20 cellular contexts compared by ENCODE assay signal in the genomic region with DNA sequence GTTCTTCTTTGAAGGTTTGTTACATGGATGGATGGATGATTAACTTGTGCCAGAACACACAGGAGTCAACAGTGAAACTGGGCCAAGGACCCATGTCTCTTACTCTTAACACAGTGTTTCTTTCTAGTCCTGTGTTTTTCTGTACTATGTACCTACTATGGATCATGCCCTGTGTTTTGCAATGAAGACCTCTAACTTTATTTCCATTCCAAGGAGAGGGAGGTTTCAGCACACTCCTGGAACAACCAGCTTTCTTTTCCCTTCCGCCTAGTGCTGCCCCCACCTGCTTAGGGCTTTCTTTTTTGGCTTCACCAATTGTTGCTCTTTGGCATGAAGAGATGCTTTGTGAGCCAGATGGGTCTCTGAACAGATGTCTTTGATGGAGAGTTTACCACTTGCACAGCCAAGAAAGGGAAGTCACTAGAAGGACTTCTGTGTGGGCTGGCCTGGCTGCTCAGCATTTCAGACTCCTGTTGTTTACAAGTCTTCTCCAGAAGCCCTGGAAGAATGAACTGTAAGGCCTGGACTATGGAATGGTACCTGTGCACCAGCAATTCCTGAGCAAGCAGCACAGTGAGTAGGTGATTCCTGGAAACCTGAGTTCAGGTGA. TPM values are rescaled to one million over a fixed set of nuclear protein-coding genes. Genes with fewer than 3 reads are reported as not detected.
DNase-seq lines count a peak whose midpoint lies in the region; ATAC-seq, FAIRE-seq and TF ChIP-seq lines count a peak whose summit lies in the region.
"Had no signal": no experiment of that assay in that cellular context is flagged by ENCODE, and none has a peak within 500 bp of the region (broad histone marks: within the 10 kb centered on the region; RNA-seq: fewer than 3 reads in every experiment).

No MANE protein-coding gene starts in this region.

- intact Hi-C loops in CD4-positive, alpha-beta T cell (cut with DNase I, micrococcal nuclease), result no loop called here
- intact Hi-C loops in spleen (cut with DNase I; ENCODE audit: low total_unique reads), result no loop called here

- no peaks in the 10 kb centered on the region for H3K27me3 Mint-ChIP-seq in CD4-positive, alpha-beta T cell
- H3K27me3 Mint-ChIP-seq: B cell had no signal

- H2BK120ac ChIP-seq in mesenchymal stem cell (ENCODE audit: low read depth, low read length), result no peak overlapping the region

- no peak for ATAC-seq in CD4-positive, alpha-beta T cell (ENCODE audit: poor library complexity)
- ATAC-seq in HG02852 (IDR thresholded peaks at IDR 0.05; ENCODE audit: unreplicated experiment), result no peak

- H3K14ac ChIP-seq in mesenchymal stem cell (ENCODE audit: low read length in 2 of 2), result no peak overlapping the region

- FAIRE-seq in GM19239 (lab: Jason Lieb, UNC), result no peak
- FAIRE-seq: islet of Langerhans had no signal

- H2BK15ac ChIP-seq in mesenchymal stem cell (ENCODE audit: low read depth, poor library complexity, severe bottlenecking), result no peak overlapping the region

- CTCF ChIA-PET in CD4-positive, alpha-beta T cell (lab: Charles Lee), result interaction anchor here (1.4 kb wide), 1 partner anchor 67 kb away, joined by 3 read pairs; no protein-coding TSS in a partner anchor

- H2AFZ ChIP-seq in mesenchymal stem cell (ENCODE audit: low read depth, low read length), result no peak overlapping the region
- H2AFZ ChIP-seq: parathyroid adenoma had no signal

- H3K27ac Mint-ChIP-seq in CD4-positive, alpha-beta T cell, result peak overlapping the region; percentile 34
- H3K27ac Mint-ChIP-seq: B cell, HFFc6 had no signal

- H3K18ac ChIP-seq in mesenchymal stem cell (ENCODE audit: low read depth in 1 of 2, low read length in 2 of 2), result no peak overlapping the region

- no peak for TF ChIP-seq POLR2A in spleen (IDR thresholded peaks at IDR 0.05)

- H3K4me2 ChIP-seq in mesenchymal stem cell (ENCODE audit: low read length, poor library complexity, severe bottlenecking), result no peak overlapping the region
- H3K4me2 ChIP-seq: KMS-11 had no signal

- no peak overlapping the region for H3K4ac ChIP-seq in mesenchymal stem cell (ENCODE audit: low read depth in 1 of 2, low read length in 2 of 2)

- no peaks in the 10 kb centered on the region for H3K9me3 Mint-ChIP-seq in CD4-positive, alpha-beta T cell
- H3K9me3 Mint-ChIP-seq: HFFc6 had no signal

- peaks cover 50% of the 10 kb centered on the region for H3K36me3 Mint-ChIP-seq in CD4-positive, alpha-beta T cell (ENCODE audit: low read depth)

- POLR2A ChIA-PET in CD4-positive, alpha-beta T cell (lab: Charles Lee), result no interaction called here

- H3K9ac ChIP-seq in mesenchymal stem cell (ENCODE audit: low read length), result no peak overlapping the region
- H3K9ac ChIP-seq: KMS-11, parathyroid adenoma had no signal

- H3K27me3 ChIP-seq in CD4-positive, alpha-beta T cell (ENCODE audit: control insufficient read depth, insufficient read depth, low read length), result no peaks in the 10 kb centered on the region
- H3K27me3 ChIP-seq in spleen (replicated peaks in 1 of 7) (no peaks in the 10 kb centered on the region), mesenchymal stem cell (ENCODE audit: control insufficient read depth in 1 of 2, insufficient read depth in 1 of 2, low read length in 2 of 2) (no peaks in the 10 kb centered on the region)
- H3K27me3 ChIP-seq: stomach had no signal

- H4K8ac ChIP-seq in mesenchymal stem cell (ENCODE audit: low read length), result no peak overlapping the region

- H3K4me1 ChIP-seq in spleen (no peaks in the 10 kb centered on the region), mesenchymal stem cell (ENCODE audit: control insufficient read depth, insufficient read depth, low read depth, low read length) (no peaks in the 10 kb centered on the region)
- H3K4me1 ChIP-seq: parathyroid adenoma, stomach had no signal

- no peak overlapping the region for H2BK5ac ChIP-seq in mesenchymal stem cell (ENCODE audit: low read depth, low read length, poor library complexity, severe bottlenecking)

- no peak overlapping the region for H4K91ac ChIP-seq in mesenchymal stem cell (ENCODE audit: low read length)

- no peak overlapping the region for H3K4me3 Mint-ChIP-seq in CD4-positive, alpha-beta T cell
- H3K4me3 Mint-ChIP-seq: B cell, HFFc6 had no signal

- H3K27ac ChIP-seq in CD4-positive, alpha-beta T cell (ENCODE audit: low read depth, low read length), result no peak overlapping the region
- H3K27ac ChIP-seq in spleen (peak overlapping the region in 1 of 8 donors; percentile 26), mesenchymal stem cell (ENCODE audit: low read length, poor library complexity, severe bottlenecking) (no peak overlapping the region)
- H3K27ac ChIP-seq: coronary artery, epithelial cell of prostate, KMS-11, parathyroid adenoma, stomach had no signal

- H2BK12ac ChIP-seq in mesenchymal stem cell (ENCODE audit: low read length in 2 of 2), result no peak overlapping the region

- 87 to 100% (median 100%) methylated on average over 1 of the region's 1 CpG for WGBS in spleen, 5 donors
- WGBS in mesenchymal stem cell, result 100% methylated on average over 1 of the region's 1 CpG

- H3K36me3 ChIP-seq in spleen (peaks cover 0 to 49% (median 0%) of the 10 kb centered on the region in 6 donors), mesenchymal stem cell (ENCODE audit: control insufficient read depth in 1 of 2, insufficient read depth in 2 of 2, low read depth in 1 of 2, low read length in 2 of 2) (peaks cover 8 to 30% of the 10 kb centered on the region in 2 experiments)

- no peak for TF ChIP-seq CTCF in CD4-positive, alpha-beta T cell (IDR thresholded peaks at IDR 0.05)
- TF ChIP-seq CTCF in spleen (IDR thresholded peaks at IDR 0.05 in 8 of 11, conservative IDR thresholded peaks at IDR 0.05 in 3 of 11), result no peak

- H3K4me3 ChIP-seq in spleen (no peak overlapping the region), mesenchymal stem cell (ENCODE audit: insufficient read depth in 1 of 2, low read depth in 1 of 2, low read length in 2 of 2) (no peak overlapping the region)
- H3K4me3 ChIP-seq: coronary artery, stomach had no signal

- no peak overlapping the region for H2AK5ac ChIP-seq in mesenchymal stem cell (ENCODE audit: low read length, severe bottlenecking)

- no peak overlapping the region for H3K23ac ChIP-seq in mesenchymal stem cell (ENCODE audit: low read length in 2 of 2)

- peaks cover 6% of the 10 kb centered on the region for H3K79me1 ChIP-seq in mesenchymal stem cell (replicated peaks; ENCODE audit: low read length, poor library complexity, severe bottlenecking)

- H3K4me1 Mint-ChIP-seq in CD4-positive, alpha-beta T cell (ENCODE audit: low read depth), result no peaks in the 10 kb centered on the region

- H3K9me3 ChIP-seq in CD4-positive, alpha-beta T cell (ENCODE audit: control insufficient read depth, low read length), result no peaks in the 10 kb centered on the region
- H3K9me3 ChIP-seq in spleen (no peaks in the 10 kb centered on the region), mesenchymal stem cell (ENCODE audit: control insufficient read depth, low read length) (no peaks in the 10 kb centered on the region)
- H3K9me3 ChIP-seq: stomach had no signal

- DNase-seq in CD4-positive, alpha-beta T cell, result no peak
- peak; percentile 50 for DNase-seq in MV-4-11 (lab: John Stamatoyannopoulos, UW)
- peak; percentile 13 for DNase-seq in cerebellum (ENCODE audit: low spot score)
- peak; percentile 70 for DNase-seq in myocyte (ENCODE audit: low read depth)
- no peak for DNase-seq in spleen
- no peak for DNase-seq in GM19239 (ENCODE audit: insufficient read length, low spot score)
- no peak for DNase-seq in mesenchymal stem cell
- DNase-seq: activated effector memory CD4-positive, alpha-beta T cell treated with Interleukin-2 at 50 U/mL for 16 hours; glutamatergic neuron; HFFc6; NCI-H187 treated with DMSO at 0.1 percent for 48 hours; NCI-H748 treated with DMSO at 0.1 percent for 48 hours; stomach had no signal

RNA-seq across cellular contexts. Expression of a gene that starts 44.5 kb away (rescaled TPM):
- total RNA-seq in CD4-positive, alpha-beta T cell, result 10 to 100 TPM; 23.8 to 24.1 TPM
- total RNA-seq in cerebellum, result 10.0 TPM
- 31.9 and 38.6 TPM in 2 replicates for total RNA-seq in myocyte
- 35.2 TPM for polyA plus RNA-seq in myocyte (2012)
- total RNA-seq in spleen, result 10 to 100 TPM; 20.0 to 37.2 (median 25.2) TPM
- 10 to 100 TPM; 30.6 to 46.8 (median 34.3) TPM for polyA plus RNA-seq in spleen
- 18.0 TPM for polyA plus RNA-seq in mesenchymal stem cell (2013, experiment 1 of 2)
- 18.2 TPM for polyA plus RNA-seq in mesenchymal stem cell (2013, experiment 2 of 2)

RNA-seq across cellular contexts. Expression of a gene that starts 51.6 kb away (rescaled TPM):
- total RNA-seq in CD4-positive, alpha-beta T cell, result 1,000 to 10,000 TPM; 4,558 to 4,627 TPM
- total RNA-seq in cerebellum (1,403 TPM), myocyte (3,422 and 5,715 TPM in 2 replicates), spleen (1,000 to 10,000 TPM; 1,508 to 3,988 (median 2,104) TPM)
- polyA plus RNA-seq in myocyte (2012), result 2,454 TPM
- polyA plus RNA-seq in spleen, result 1,000 to 10,000 TPM; 3,203 to 4,384 (median 4,018) TPM
- 2,488 TPM for polyA plus RNA-seq in mesenchymal stem cell (2013, experiment 1 of 2)
- polyA plus RNA-seq in mesenchymal stem cell (2013, experiment 2 of 2), result 2,592 TPM

RNA-seq across cellular contexts. Expression of a gene that starts 52.0 kb away (rescaled TPM):
- 1 to 10 TPM; 6.8 to 7.2 TPM for total RNA-seq in CD4-positive, alpha-beta T cell
- total RNA-seq in cerebellum (31.1 TPM), myocyte (8.7 and 10.6 TPM in 2 replicates), spleen (10 to 100 TPM in 1 of 7 donors, 1 to 10 TPM in 6; 5.6 to 12.8 (median 9.0) TPM)
- 4.6 TPM for polyA plus RNA-seq in myocyte (2012)
- 1 to 10 TPM; 3.6 to 5.0 (median 4.2) TPM for polyA plus RNA-seq in spleen
- polyA plus RNA-seq in mesenchymal stem cell (2013, experiment 1 of 2), result 6.7 TPM
- polyA plus RNA-seq in mesenchymal stem cell (2013, experiment 2 of 2), result 7.0 TPM

Comparison
In these comparisons a context has a peak if more than half of its experiments do, and no peak if none do; other contexts are left out.
1. DNase-seq: peak in MV-4-11 (single experiment), cerebellum (single experiment) and myocyte (single experiment); none in CD4-positive, alpha-beta T cell (0 of 10), spleen (single experiment), GM19239 (single experiment) and mesenchymal stem cell (single experiment).